In the genomic region with DNA sequence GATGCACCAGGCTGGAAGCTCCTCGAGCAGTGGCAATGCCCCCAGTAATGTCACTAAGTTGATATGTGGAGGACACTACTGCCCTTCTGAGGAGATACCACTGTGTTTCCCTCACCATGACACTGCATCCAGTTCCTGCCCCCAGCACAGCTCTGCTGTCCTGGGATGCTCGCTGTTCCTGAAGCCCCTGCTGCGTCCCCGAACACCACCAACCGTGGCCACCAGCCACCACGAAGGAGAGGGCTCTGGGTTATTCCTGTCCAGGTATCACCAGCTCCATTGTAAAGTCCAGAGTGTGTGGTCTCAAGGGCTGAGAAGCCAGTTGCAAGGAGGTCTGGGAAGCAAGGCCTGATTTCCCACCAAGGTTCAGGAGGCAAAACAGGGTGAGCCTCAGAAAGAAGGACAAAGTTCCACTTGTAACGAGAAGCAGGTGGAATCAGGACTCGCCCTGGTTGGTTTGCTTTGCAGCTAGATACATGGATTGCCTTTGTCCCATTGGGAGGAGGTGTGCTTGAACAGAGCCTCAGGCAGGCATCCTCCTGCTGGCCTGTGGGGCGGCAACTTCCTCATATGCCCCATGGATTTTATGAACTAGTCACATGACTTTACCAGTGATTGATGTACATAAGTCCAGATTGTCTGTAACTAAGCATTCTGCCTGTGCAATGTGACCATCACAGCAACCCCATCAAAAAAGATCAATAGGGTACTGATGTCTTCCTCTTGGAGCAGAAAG, we compare ENCODE assay signal across 7 cellular contexts.
"Had no signal": no experiment of that assay in that cellular context is flagged by ENCODE, and none has a peak within 500 bp of the region (broad histone marks: within the 10 kb centered on the region; RNA-seq: fewer than 3 reads in every experiment).

No MANE protein-coding gene starts in this region.

- DNase-seq: H9, HCEC 1CT, KG1 had no signal

- FAIRE-seq: H1, H54, HepG2 had no signal

- ATAC-seq: GM23338, HepG2 had no signal

- H3K4me3 ChIP-seq: GM23338 had no signal
